Comparison of ENCODE assay signal across 14 cellular contexts in the genomic region with DNA sequence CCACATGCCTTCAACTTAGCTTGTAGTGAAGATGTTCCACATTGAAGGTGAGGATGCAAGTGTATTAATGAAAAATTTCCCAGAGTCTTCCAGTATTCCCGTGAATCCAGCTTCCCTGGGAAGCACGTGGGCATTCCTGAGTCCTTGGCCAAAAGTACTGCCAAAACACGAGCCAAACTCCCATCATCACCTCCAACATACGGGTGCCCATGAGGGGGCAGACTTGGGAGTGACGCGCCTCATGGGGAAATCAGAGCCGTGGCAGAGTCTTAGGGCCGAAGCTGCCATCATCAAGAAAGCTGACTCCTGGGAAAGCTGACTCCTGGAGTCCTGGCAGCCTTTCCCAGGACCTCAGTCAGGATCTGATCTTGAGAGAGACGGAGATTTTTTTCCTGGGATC.
"Had no signal": no experiment of that assay in that cellular context is flagged by ENCODE, and none has a peak within 500 bp of the region (broad histone marks: within the 10 kb centered on the region; RNA-seq: fewer than 3 reads in every experiment).

No MANE protein-coding gene starts in this region.

- DNase-seq: activated B cell treated with CpG ODN at 0.5 μM for 24 hours; activated CD4-positive, alpha-beta T cell treated with anti-CD3 and anti-CD28 coated beads, Interleukin-2, amount 50 U/mL, for 1 hour; activated gamma-delta T cell; activated T-cell treated with anti-CD3 and anti-CD28 coated beads for 4 hours; effector CD4-positive, alpha-beta T cell; gastrocnemius medialis; kidney glomerular epithelial cell; naive thymus-derived CD8-positive, alpha-beta T cell; small intestine; stomach; T-helper 17 cell; uterus had no signal

- H3K36me3 ChIP-seq: uterus had no signal

- ATAC-seq: gastrocnemius medialis; naive thymus-derived CD8-positive, alpha-beta T cell; T-helper 17 cell had no signal

- H3K27ac Mint-ChIP-seq: activated B cell treated with CpG ODN at 0.5 μM for 24 hours, T-helper 17 cell had no signal

- H3K27me3 Mint-ChIP-seq: activated B cell treated with CpG ODN at 0.5 μM for 24 hours; naive thymus-derived CD8-positive, alpha-beta T cell; T-helper 17 cell had no signal

- H3K9me3 ChIP-seq: gastrocnemius medialis, uterus had no signal

- H3K4me3 ChIP-seq: cardiac muscle cell, coronary artery, gastrocnemius medialis, stomach, uterus had no signal

- H3K4me3 Mint-ChIP-seq: activated B cell treated with CpG ODN at 0.5 μM for 24 hours; naive thymus-derived CD8-positive, alpha-beta T cell; T-helper 17 cell had no signal

- H3K27me3 ChIP-seq: cardiac muscle cell, gastrocnemius medialis, stomach, uterus had no signal

- H3K9me3 Mint-ChIP-seq: activated B cell treated with CpG ODN at 0.5 μM for 24 hours had no signal
